In genomic region chr5:135319928-135320606, GRCh38 we compare ENCODE assay signal across 17 cellular contexts.
DNase-seq lines count a peak whose midpoint lies in the region; TF ChIP-seq lines count a peak whose summit lies in the region.
"Had no signal": no experiment of that assay in that cellular context is flagged by ENCODE, and none has a peak within 500 bp of the region (broad histone marks: within the 10 kb centered on the region; RNA-seq: fewer than 3 reads in every experiment).

No MANE protein-coding gene starts in this region.

- no peaks in the 10 kb centered on the region for H3K79me2 ChIP-seq in PC-9 (ENCODE audit: low read depth)
- H3K79me2 ChIP-seq: hepatocyte had no signal

- DNase-seq in NCI-H82 (lab: John Stamatoyannopoulos, UW) (peak; percentile 32), NCI-H82 treated with DMSO at 0.1 percent for 48 hours (lab: John Stamatoyannopoulos, UW; ENCODE audit: unreplicated experiment) (no peak), PC-9 (no peak), fibroblast of mammary gland (ENCODE audit: low read depth) (no peak), retinal pigment epithelial cell (ENCODE audit: low read depth) (no peak), Peyer's patch (no peak), retina (no peak), SHP77 (lab: John Stamatoyannopoulos, UW) (no peak)
- DNase-seq: activated CD4-positive, alpha-beta T cell treated with anti-CD3 and anti-CD28 coated beads for 1 hour; activated T-cell treated with anti-CD3 and anti-CD28 coated beads, Interleukin-2, amount 50 U/mL, for 1 hour; colonic mucosa; MV-4-11; NCI-H2227 treated with DMSO at 0.1 percent for 48 hours; small intestine had no signal

- no peak overlapping the region for H3K4me2 ChIP-seq in PC-9
- H3K4me2 ChIP-seq: hepatocyte had no signal

- no peaks in the 10 kb centered on the region for H3K9me2 ChIP-seq in PC-9 (ENCODE audit: insufficient read depth)

- H3F3A ChIP-seq in PC-9 (ENCODE audit: insufficient read depth, low read depth), result peaks cover 3% of the 10 kb centered on the region

- H3K36me3 ChIP-seq in PC-9 (ENCODE audit: low read depth) (no peaks in the 10 kb centered on the region), Peyer's patch (no peaks in the 10 kb centered on the region)
- H3K36me3 ChIP-seq: adrenal gland, colonic mucosa had no signal

- no peak overlapping the region for H3K4me3 ChIP-seq in PC-9
- H3K4me3 ChIP-seq in fibroblast of mammary gland (ENCODE audit: control insufficient read depth, low read depth, low read length), result no peak overlapping the region
- no peak overlapping the region for H3K4me3 ChIP-seq in retinal pigment epithelial cell (ENCODE audit: low read length)
- H3K4me3 ChIP-seq in Peyer's patch, result no peak overlapping the region
- H3K4me3 ChIP-seq: adrenal gland, colonic mucosa, hepatocyte, lung had no signal

- H3K27ac ChIP-seq in PC-9 (no peak overlapping the region), Peyer's patch (no peak overlapping the region)
- H3K27ac ChIP-seq: adrenal gland, colonic mucosa, hepatocyte had no signal

- POLR2A ChIA-PET in PC-9 (lab: Charles Lee; ENCODE audit: unreplicated experiment), result no interaction called here

- BruUV-seq in PC-9 (replicated peaks; lab: Mats Ljungman, UMichigan), result no TSS peak

- CTCF ChIA-PET in PC-9 (lab: Charles Lee), result no interaction called here

- intact Hi-C loops in PC-9 (cut with micrococcal nuclease; ENCODE audit: unreplicated experiment), result no loop called here

- no peaks in the 10 kb centered on the region for H4K20me1 ChIP-seq in PC-9 (ENCODE audit: insufficient read depth)

- TF ChIP-seq CTCF in PC-9 (conservative IDR thresholded peaks at IDR 0.05) (0 out of 2 replicates have a peak, but pooled peaks have one; percentile 20), fibroblast of mammary gland (conservative IDR thresholded peaks at IDR 0.05; ENCODE audit: control insufficient read depth, insufficient read depth, low read depth, low read length) (peak; percentile 6), retinal pigment epithelial cell (conservative IDR thresholded peaks at IDR 0.05; ENCODE audit: low read depth, low read length) (peak; percentile 23), Peyer's patch (IDR thresholded peaks at IDR 0.05) (peak in 2 of 6 experiments; percentile 15 to 18)

- peaks cover 4% of the 10 kb centered on the region for H3K4me1 ChIP-seq in PC-9 (replicated peaks; ENCODE audit: insufficient read depth)
- H3K4me1 ChIP-seq in Peyer's patch, result no peaks in the 10 kb centered on the region
- H3K4me1 ChIP-seq: adrenal gland had no signal

- no peak for TF ChIP-seq POLR2A in Peyer's patch (IDR thresholded peaks at IDR 0.05)

- H2AFZ ChIP-seq in PC-9, result no peak overlapping the region
- H2AFZ ChIP-seq: hepatocyte had no signal

- H3K9me3 ChIP-seq in PC-9 (ENCODE audit: insufficient read depth, low read depth) (no peaks in the 10 kb centered on the region), Peyer's patch (no peaks in the 10 kb centered on the region)
- H3K9me3 ChIP-seq: adrenal gland, colonic mucosa had no signal

- H3K27me3 ChIP-seq in PC-9 (ENCODE audit: insufficient read depth, low read depth) (no peaks in the 10 kb centered on the region), Peyer's patch (no peaks in the 10 kb centered on the region)
- H3K27me3 ChIP-seq: adrenal gland, colonic mucosa had no signal
